ENCODE assay signal across 9 cellular contexts in the genomic region with DNA sequence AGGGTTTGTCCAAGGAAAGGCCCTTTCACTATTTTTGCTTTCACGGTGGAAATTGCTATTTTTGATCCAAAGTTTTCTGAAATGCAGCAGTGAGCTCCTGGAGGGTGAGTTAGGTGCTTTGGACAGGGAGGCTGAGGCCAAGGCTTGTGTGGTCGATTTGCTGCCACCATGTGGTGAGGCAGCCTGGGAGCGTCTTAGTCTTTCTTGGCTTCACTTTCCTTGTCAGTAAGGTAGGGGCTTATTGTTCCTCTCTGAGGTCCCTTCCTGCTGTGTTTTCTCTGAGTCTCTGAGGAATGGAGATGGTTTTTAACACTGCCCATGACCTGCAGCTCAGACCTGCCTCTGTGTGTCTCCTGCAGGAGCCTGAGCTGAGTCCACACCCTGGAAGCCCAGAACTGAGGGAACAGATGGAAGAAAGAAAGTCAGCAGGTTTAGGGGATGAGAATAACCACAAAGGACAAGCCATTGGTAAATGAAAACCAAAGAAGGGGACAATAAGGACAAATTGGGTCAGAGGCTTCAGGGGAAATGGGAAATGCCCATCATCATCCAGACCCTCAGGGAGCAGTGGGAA. TPM values are rescaled to one million over a fixed set of nuclear protein-coding genes. Genes with fewer than 3 reads are reported as not detected.
A peak's percentile ranks its signal among the peaks of the same experiment; 100 is the strongest.
DNase-seq lines count a peak whose midpoint lies in the region; ATAC-seq, FAIRE-seq and TF ChIP-seq lines count a peak whose summit lies in the region.
"Had no signal": no experiment of that assay in that cellular context is flagged by ENCODE, and none has a peak within 500 bp of the region (broad histone marks: within the 10 kb centered on the region; RNA-seq: fewer than 3 reads in every experiment).

No MANE protein-coding gene starts in this region.

- peak overlapping the region; percentile 47 for H2AFZ ChIP-seq in ACC112 (ENCODE audit: low read length, unreplicated experiment)

- H3K4me1 ChIP-seq in ACC112 (ENCODE audit: control insufficient read depth, insufficient read depth, low read length, unreplicated experiment) = peaks cover 6% of the 10 kb centered on the region

- no peak overlapping the region for H3K27ac Mint-ChIP-seq in natural killer cell treated with Interleukin-12 subunit alpha and Interleukin-12 subunit beta and Interleukin-15 and Interleukin-18, amount 100 ng/mL, for 72 hours

- H3K36me3 ChIP-seq in ACC112 (ENCODE audit: insufficient read depth, low read length) (no peaks in the 10 kb centered on the region), bronchial epithelial cell (ENCODE audit: control insufficient read depth, insufficient read depth, low read length) (no peaks in the 10 kb centered on the region)

- peaks cover 2 to 5% of the 10 kb centered on the region in 2 donors for H3K4me1 Mint-ChIP-seq in natural killer cell treated with Interleukin-12 subunit alpha and Interleukin-12 subunit beta and Interleukin-15 and Interleukin-18, amount 100 ng/mL, for 72 hours (ENCODE audit: low read depth in 2 of 2)

- no peak for ATAC-seq in natural killer cell treated with Interleukin-12 subunit alpha and Interleukin-12 subunit beta and Interleukin-15 and Interleukin-18, amount 100 ng/mL, for 72 hours
- ATAC-seq in GM21737 (IDR thresholded peaks at IDR 0.05; ENCODE audit: unreplicated experiment) (no peak), GM21423 (IDR thresholded peaks at IDR 0.05; ENCODE audit: unreplicated experiment) (no peak)

- no peak overlapping the region for H3K27ac ChIP-seq in ACC112 (ENCODE audit: low read depth, low read length)
- H3K27ac ChIP-seq: skin epidermis had no signal

- no peaks in the 10 kb centered on the region for H3K27me3 ChIP-seq in ACC112 (ENCODE audit: insufficient read depth, low read length)
- H3K27me3 ChIP-seq in bronchial epithelial cell (ENCODE audit: control insufficient read depth, insufficient read depth, low read length) = no peaks in the 10 kb centered on the region

- no peak overlapping the region for H3K4me3 ChIP-seq in ACC112 (ENCODE audit: low read depth, low read length)
- no peak overlapping the region for H3K4me3 ChIP-seq in bronchial epithelial cell (ENCODE audit: low read depth, low read length)
- H3K4me3 ChIP-seq: skin epidermis had no signal

- peak; percentile 75 for TF ChIP-seq CTCF in GM10266 (IDR thresholded peaks at IDR 0.05; ENCODE audit: control insufficient read depth, insufficient read depth, low read depth, missing control alignments)
- peak; percentile 90 for TF ChIP-seq CTCF in bronchial epithelial cell (IDR thresholded peaks at IDR 0.05; ENCODE audit: insufficient read depth, low read length, severe bottlenecking)

- DNase-seq in GM10266 (ENCODE audit: extremely low spot score) (no peak), OCI-M1 (lab: John Stamatoyannopoulos, UW) (peak; percentile 74), bronchial epithelial cell (ENCODE audit: low read depth) (peak; percentile 56), HuH-7 (ENCODE audit: low spot score) (no peak)
- DNase-seq in natural killer cell treated with Interleukin-12 subunit alpha and Interleukin-12 subunit beta and Interleukin-15 and Interleukin-18, amount 100 ng/mL, for 72 hours (ENCODE audit: low spot score) = peak; percentile 69

- FAIRE-seq in bronchial epithelial cell (lab: Jason Lieb, UNC) = no peak

- no peaks in the 10 kb centered on the region for H3K79me2 ChIP-seq in ACC112 (ENCODE audit: control insufficient read depth, insufficient read depth, low read length, unreplicated experiment)

- H3K36me3 Mint-ChIP-seq in natural killer cell treated with Interleukin-12 subunit alpha and Interleukin-12 subunit beta and Interleukin-15 and Interleukin-18, amount 100 ng/mL, for 72 hours = no peaks in the 10 kb centered on the region

- no peaks in the 10 kb centered on the region for H3K9me3 Mint-ChIP-seq in natural killer cell treated with Interleukin-12 subunit alpha and Interleukin-12 subunit beta and Interleukin-15 and Interleukin-18, amount 100 ng/mL, for 72 hours

- peaks cover 8 to 16% of the 10 kb centered on the region in 2 donors for H3K27me3 Mint-ChIP-seq in natural killer cell treated with Interleukin-12 subunit alpha and Interleukin-12 subunit beta and Interleukin-15 and Interleukin-18, amount 100 ng/mL, for 72 hours

- no peak overlapping the region for H3K4me3 Mint-ChIP-seq in natural killer cell treated with Interleukin-12 subunit alpha and Interleukin-12 subunit beta and Interleukin-15 and Interleukin-18, amount 100 ng/mL, for 72 hours

RNA-seq across cellular contexts. Expression of a gene that starts 20.1 kb away (rescaled TPM):
- 120 and 212 TPM in 2 replicates for total RNA-seq in bronchial epithelial cell
- 100 to 1,000 TPM; 152 to 263 TPM for total RNA-seq in natural killer cell treated with Interleukin-12 subunit alpha and Interleukin-12 subunit beta and Interleukin-15 and Interleukin-18, amount 100 ng/mL, for 72 hours

RNA-seq across cellular contexts. Expression of a gene that starts 23.1 kb away (rescaled TPM):
- total RNA-seq in bronchial epithelial cell = 58.7 and 151 TPM in 2 replicates
- 100 to 1,000 TPM; 113 to 239 TPM for total RNA-seq in natural killer cell treated with Interleukin-12 subunit alpha and Interleukin-12 subunit beta and Interleukin-15 and Interleukin-18, amount 100 ng/mL, for 72 hours

Comparison
In these comparisons a context has a peak if more than half of its experiments do, and no peak if none do; other contexts are left out.
1. DNase-seq: peak in OCI-M1 (single experiment), bronchial epithelial cell (single experiment) and natural killer cell treated with Interleukin-12 subunit alpha and Interleukin-12 subunit beta and Interleukin-15 and Interleukin-18, amount 100 ng/mL, for 72 hours (single experiment); none in GM10266 (single experiment) and HuH-7 (single experiment).